ENCODE assay signal across 9 cellular contexts in genomic region chr19:49677901-49678674, GRCh38. TPM values are rescaled to one million over a fixed set of nuclear protein-coding genes. Genes with fewer than 3 reads are reported as not detected.
DNase-seq lines count a peak whose midpoint lies in the region; ATAC-seq, FAIRE-seq and TF ChIP-seq lines count a peak whose summit lies in the region.
"Had no signal": no experiment of that assay in that cellular context is flagged by ENCODE, and none has a peak within 500 bp of the region (broad histone marks: within the 10 kb centered on the region; RNA-seq: fewer than 3 reads in every experiment).

No MANE protein-coding gene starts in this region.

- TF ChIP-seq POLR2A in ovary (IDR thresholded peaks at IDR 0.05) (no peak), tibial nerve (IDR thresholded peaks at IDR 0.05) (no peak)

- DNase-seq in D721Med (ENCODE audit: insufficient read length, low spot score) (no peak), RWPE2 (ENCODE audit: low spot score) (peak; percentile 50), germinal center (ENCODE audit: low spot score) (peak; percentile 75), ovary (peak; percentile 66 to 84 (median 83)), tibial nerve (ENCODE audit: low spot score in 2 of 2) (peak; percentile 72 to 83)
- peak; percentile 65 for DNase-seq in Jurkat, Clone E6-1 (ENCODE audit: low read depth, low spot score)
- DNase-seq in activated gamma-delta T cell treated with anti-CD3 and anti-CD28 coated beads, Interleukin-2, amount 50 U/mL, for 16 hours (ENCODE audit: low read depth), result peak; percentile 76

- H3K27ac ChIP-seq in RWPE2 (ENCODE audit: poor library complexity, severe bottlenecking) (peak overlapping the region; percentile 82), ovary (peak overlapping the region; percentile 88 to 90), tibial nerve (peak overlapping the region; percentile 93 to 97 (median 96))

- H3K9me3 ChIP-seq in RWPE2 (ENCODE audit: severe bottlenecking) (no peaks in the 10 kb centered on the region), ovary (no peaks in the 10 kb centered on the region), tibial nerve (no peaks in the 10 kb centered on the region)

- H3K27me3 ChIP-seq in RWPE2 (ENCODE audit: insufficient read depth, poor library complexity, severe bottlenecking) (no peaks in the 10 kb centered on the region), ovary (no peaks in the 10 kb centered on the region), tibial nerve (no peaks in the 10 kb centered on the region)

- H3K4me3 ChIP-seq in Jurkat, Clone E6-1 (ENCODE audit: low read length), result peak overlapping the region; percentile 94
- H3K4me3 ChIP-seq in RWPE2 (ENCODE audit: severe bottlenecking) (peak overlapping the region; percentile 89), ovary (peak overlapping the region; percentile 63), tibial nerve (peak overlapping the region; percentile 66 to 100 (median 92))

- ATAC-seq in RWPE2 (ENCODE audit: low read depth) (no peak), HG03565 (IDR thresholded peaks at IDR 0.05; ENCODE audit: unreplicated experiment) (no peak)

- TF ChIP-seq CTCF in D721Med (IDR thresholded peaks at IDR 0.05; ENCODE audit: insufficient read depth, missing control alignments), result peak; percentile 65
- TF ChIP-seq CTCF in RWPE2 (IDR thresholded peaks at IDR 0.05; ENCODE audit: poor library complexity, severe bottlenecking), result peak; percentile 74
- peak in 1 of 3 donors; percentile 57 for TF ChIP-seq CTCF in ovary (IDR thresholded peaks at IDR 0.05)
- TF ChIP-seq CTCF in tibial nerve (IDR thresholded peaks at IDR 0.05), result peak; percentile 37 to 76 (median 63)

- FAIRE-seq in D721Med (lab: Jason Lieb, UNC), result no peak
- FAIRE-seq: islet of Langerhans had no signal

- intact Hi-C loops in ovary (cut with DNase I), result loop anchor here in 3 of 4 donors (5.0 to 10.0 kb wide), 3 partner anchors 36 to 193 kb away; partner anchors contain the start of genes RPL13A (in 1 of the 3), RPS11 (in 1 of the 3), RRAS (in 1 of the 3) and SCAF1 (in 1 of the 3)

- 1 to 3% (median 1%) methylated on average over 21 of the region's 21 CpGs for WGBS in ovary, 3 donors
- WGBS in tibial nerve, 2 donors, result 2 to 3% methylated on average over 15 to 21 of the region's 21 CpGs

- H3K36me3 ChIP-seq in RWPE2 (ENCODE audit: low read depth) (peaks cover 33% of the 10 kb centered on the region), ovary (no peaks in the 10 kb centered on the region), tibial nerve (peaks cover 0 to 23% (median 11%) of the 10 kb centered on the region in 3 donors)

- peaks cover 2% of the 10 kb centered on the region for H3K4me1 ChIP-seq in RWPE2 (ENCODE audit: insufficient read depth, poor library complexity, severe bottlenecking)
- peaks cover 6% of the 10 kb centered on the region for H3K4me1 ChIP-seq in ovary (ENCODE audit: insufficient read depth)
- peaks cover 0 to 52% (median 28%) of the 10 kb centered on the region in 4 donors for H3K4me1 ChIP-seq in tibial nerve

- no peak for TF ChIP-seq EP300 in ovary (IDR thresholded peaks at IDR 0.05)
- TF ChIP-seq EP300 in tibial nerve (IDR thresholded peaks at IDR 0.05), result no peak

RNA-seq across cellular contexts. Expression of gene PRMT1, which starts 1.0 kb away (rescaled TPM):
- polyA plus RNA-seq in Jurkat, Clone E6-1 (2012; ENCODE audit: insufficient read depth, insufficient read length), result 378 TPM
- total RNA-seq in ovary (100 to 1,000 TPM; 125 to 174 (median 152) TPM), tibial nerve (100 to 1,000 TPM; 106 to 147 (median 132) TPM)
- 100 to 1,000 TPM in 1 of 2 donors, 10 to 100 TPM in 1; 57.1 to 182 TPM for polyA plus RNA-seq in ovary

RNA-seq across cellular contexts. Expression of gene ADM5, which starts 11.3 kb away (rescaled TPM):
- 5.7 TPM for polyA plus RNA-seq in Jurkat, Clone E6-1 (2012; ENCODE audit: insufficient read depth, insufficient read length)
- 1 to 10 TPM in 4 of 7 donors, under 1 TPM in 3; 0.48 to 1.9 (median 1.3) TPM for total RNA-seq in ovary
- polyA plus RNA-seq in ovary, result 1 to 10 TPM in 1 of 2 donors, not detected in 1; 1.6 TPM
- total RNA-seq in tibial nerve, result 1 to 10 TPM in 2 of 4 donors, not detected in 2; 1.5 to 4.3 TPM

RNA-seq across cellular contexts. Expression of gene BCL2L12, which starts 12.4 kb away (rescaled TPM):
- 98.5 TPM for polyA plus RNA-seq in Jurkat, Clone E6-1 (2012; ENCODE audit: insufficient read depth, insufficient read length)
- 10 to 100 TPM in 6 of 7 donors, 1 to 10 TPM in 1; 8.0 to 21.0 (median 15.6) TPM for total RNA-seq in ovary
- polyA plus RNA-seq in ovary, result 10 to 100 TPM in 1 of 2 donors, 1 to 10 TPM in 1; 6.7 to 17.7 TPM
- total RNA-seq in tibial nerve, result 1 to 10 TPM; 4.7 to 6.8 (median 5.8) TPM

RNA-seq across cellular contexts. Expression of gene IRF3, which starts 12.4 kb away (rescaled TPM):
- 97.7 TPM for polyA plus RNA-seq in Jurkat, Clone E6-1 (2012; ENCODE audit: insufficient read depth, insufficient read length)
- total RNA-seq in ovary (10 to 100 TPM; 46.1 to 89.0 (median 69.5) TPM), tibial nerve (10 to 100 TPM; 41.4 to 85.2 (median 72.4) TPM)
- 10 to 100 TPM; 24.2 to 76.9 TPM for polyA plus RNA-seq in ovary

RNA-seq across cellular contexts. Expression of gene CPT1C, which starts 12.8 kb away (rescaled TPM):
- 1.5 TPM for polyA plus RNA-seq in Jurkat, Clone E6-1 (2012; ENCODE audit: insufficient read depth, insufficient read length)
- 10 to 100 TPM in 4 of 7 donors, 1 to 10 TPM in 3; 4.6 to 25.8 (median 14.5) TPM for total RNA-seq in ovary
- 10 to 100 TPM in 1 of 2 donors, 1 to 10 TPM in 1; 9.4 to 12.9 TPM for polyA plus RNA-seq in ovary
- total RNA-seq in tibial nerve, result 1 to 10 TPM in 3 of 4 donors, under 1 TPM in 1; 0.44 to 4.1 (median 2.2) TPM
